ENCODE assay signal across 8 cellular contexts in genomic region chr5:157541452-157542118, GRCh38. TPM values are rescaled to one million over a fixed set of nuclear protein-coding genes. Genes with fewer than 3 reads are reported as not detected.
A peak's percentile ranks its signal among the peaks of the same experiment; 100 is the strongest.
DNase-seq lines count a peak whose midpoint lies in the region; ATAC-seq lines count a peak whose summit lies in the region.

No MANE protein-coding gene starts in this region.

- no peaks in the 10 kb centered on the region for H3K36me3 Mint-ChIP-seq in effector memory CD8-positive, alpha-beta T cell (ENCODE audit: insufficient read depth)

- H3K4me1 Mint-ChIP-seq in effector memory CD8-positive, alpha-beta T cell (ENCODE audit: low read depth in 2 of 2) = peaks cover 52 to 64% of the 10 kb centered on the region in 2 donors

- peak overlapping the region; percentile 89 for H3K27ac Mint-ChIP-seq in effector memory CD8-positive, alpha-beta T cell

- peak overlapping the region; percentile 68 to 78 for H3K4me3 Mint-ChIP-seq in effector memory CD8-positive, alpha-beta T cell

- ATAC-seq in GM19328 (IDR thresholded peaks at IDR 0.05; ENCODE audit: unreplicated experiment) (peak; percentile 0), HG03442 (IDR thresholded peaks at IDR 0.05; ENCODE audit: unreplicated experiment) (peak; percentile 6), sciatic nerve (peak; percentile 41), GM21423 (IDR thresholded peaks at IDR 0.05; ENCODE audit: unreplicated experiment) (no peak)
- ATAC-seq in effector memory CD8-positive, alpha-beta T cell (replicated peaks) = peak; percentile 23

- DNase-seq in effector memory CD8-positive, alpha-beta T cell = no peak
- no peak for DNase-seq in sciatic nerve (ENCODE audit: low spot score)
- no peak for DNase-seq in Kasumi-1 (lab: John Stamatoyannopoulos, UW)
- DNase-seq in NCI-H128 (lab: John Stamatoyannopoulos, UW; ENCODE audit: unreplicated experiment) = no peak
- no peak for DNase-seq in NCI-H524 treated with DMSO at 0.1 percent for 48 hours (lab: John Stamatoyannopoulos, UW)

- H3K27me3 Mint-ChIP-seq in effector memory CD8-positive, alpha-beta T cell = no peaks in the 10 kb centered on the region

- intact Hi-C loops in sciatic nerve (cut with DNase I) = no loop called here

- no peaks in the 10 kb centered on the region for H3K9me3 Mint-ChIP-seq in effector memory CD8-positive, alpha-beta T cell

RNA-seq across cellular contexts. Expression of gene ADAM19, which starts 34.0 kb away (rescaled TPM):
- total RNA-seq in sciatic nerve = 23.0 TPM
